In genomic region chr10:110871236-110872084, GRCh38 we compare ENCODE assay signal across 8 cellular contexts. TPM values are rescaled to one million over a fixed set of nuclear protein-coding genes. Genes with fewer than 3 reads are reported as not detected.
DNase-seq lines count a peak whose midpoint lies in the region; ATAC-seq, FAIRE-seq and TF ChIP-seq lines count a peak whose summit lies in the region.

Gene PDCD4, plus strand, starts transcription at chr10:110871928. Its CDS starts 4,100 bp downstream, at chr10:110876028.

- peak within 1 kb of the TSS; percentile 93 to 99 (median 96) for H3K27ac ChIP-seq in heart left ventricle
- H3K27ac ChIP-seq in upper lobe of left lung = peak within 1 kb of the TSS; percentile 92 to 100 (median 98)

- H3K9me3 ChIP-seq in heart left ventricle (no peaks in the 10 kb centered on the region), upper lobe of left lung (no peaks in the 10 kb centered on the region)

- peak; percentile 97 for FAIRE-seq in GM12891 (lab: Jason Lieb, UNC)

- H3K4me3 ChIP-seq in heart left ventricle = peak within 1 kb of the TSS; percentile 68 to 100 (median 93)
- peak within 1 kb of the TSS; percentile 66 to 94 (median 86) for H3K4me3 ChIP-seq in upper lobe of left lung

- H3K4me1 ChIP-seq in heart left ventricle (peaks cover 0 to 83% (median 18%) of the 10 kb centered on the region in 12 donors), upper lobe of left lung (peaks cover 18 to 38% (median 19%) of the 10 kb centered on the region in 4 donors)

- TF ChIP-seq CTCF in heart left ventricle (IDR thresholded peaks at IDR 0.05) = no peak
- no peak for TF ChIP-seq CTCF in upper lobe of left lung (IDR thresholded peaks at IDR 0.05)

- H3K27me3 ChIP-seq in heart left ventricle (no peaks in the 10 kb centered on the region), upper lobe of left lung (no peaks in the 10 kb centered on the region)

- DNase-seq in GM12891 (ENCODE audit: insufficient read length, low spot score) (peak; percentile 58), NCI-H1436 treated with DMSO at 0.1 percent for 48 hours (lab: John Stamatoyannopoulos, UW) (peak; percentile 96), amniotic epithelial cell (ENCODE audit: low read depth) (peak; percentile 96), heart left ventricle (peak; percentile 100), posterior cingulate gyrus (peak; percentile 99 to 100 (median 100)), upper lobe of left lung (peak; percentile 99)

- ATAC-seq in HG02840 (IDR thresholded peaks at IDR 0.05; ENCODE audit: low FRiP score, unreplicated experiment) = peak; percentile 72
- ATAC-seq in heart left ventricle = peak; percentile 96 to 97 (median 97)
- peak; percentile 94 to 97 for ATAC-seq in upper lobe of left lung (ENCODE audit: low FRiP score in 2 of 2)

- intact Hi-C loops in T-helper 1 cell treated with Interleukin-12 subunit alpha and Interleukin-12 subunit beta and Interleukin-4 antibody, amounts not matched to agents 30 ng/mL and 1 ng/mL, for 36 hours (cut with micrococcal nuclease) = loop anchor here (1.0 to 5.0 kb wide), 16 partner anchors 7 to 948 kb away; partner anchors contain the start of genes BBIP1, SHOC2, SMC3 and SMNDC1
- intact Hi-C loops in heart left ventricle (cut with DNase I) (loop anchor here in 8 of 10 donors (1.0 to 10.0 kb wide), 11 partner anchors 34 to 367 kb away; partner anchors contain the start of genes BBIP1 (in 1 of the 8) and SHOC2 (in 1 of the 8)), posterior cingulate gyrus (cut with DNase I) (loop anchor here (5.0 kb wide), 3 partner anchors 49 to 124 kb away; no protein-coding TSS in a partner anchor)

- peaks cover 0 to 9% (median 0%) of the 10 kb centered on the region in 9 donors for H3K36me3 ChIP-seq in heart left ventricle
- peaks cover 0 to 1% (median 0%) of the 10 kb centered on the region in 4 donors for H3K36me3 ChIP-seq in upper lobe of left lung

- peak; percentile 77 for TF ChIP-seq POLR2A in GM12891 (IDR thresholded peaks at IDR 0.05; ENCODE audit: low read depth, low read length)
- TF ChIP-seq POLR2A in heart left ventricle (IDR thresholded peaks at IDR 0.05) = peak; percentile 52 to 95
- peak in 3 of 4 donors; percentile 69 to 94 (median 84) for TF ChIP-seq POLR2A in upper lobe of left lung (IDR thresholded peaks at IDR 0.05)

- 2 to 3% (median 3%) methylated on average over 44 to 50 of the region's 50 CpGs for WGBS in heart left ventricle, 4 donors
- WGBS in upper lobe of left lung, 2 donors = 3 to 4% methylated on average over 40 to 42 of the region's 50 CpGs

- TF ChIP-seq EP300 in upper lobe of left lung (IDR thresholded peaks at IDR 0.05) = no peak

TF ChIP-seq in GM12891, 5 proteins besides CTCF, POLR2A, EP300 and RAD21:
- TF ChIP-seq POLR2AphosphoS5 (IDR thresholded peaks at IDR 0.05; ENCODE audit: low read depth, low read length) (0 out of 2 replicates have a peak, but pooled peaks have one; percentile 64), TAF1 (IDR thresholded peaks at IDR 0.05; ENCODE audit: low read depth, low read length) (peak; percentile 55; the same call in 1 of the 2 replicates), PAX5 (IDR thresholded peaks at IDR 0.05; ENCODE audit: insufficient read depth, low read length, severe bottlenecking) (no peak)

RNA-seq across cellular contexts. Expression of gene PDCD4, which starts in this region (rescaled TPM):
- polyA plus RNA-seq in GM12891 (2012; ENCODE audit: low read depth, missing spikeins) = 287 TPM
- 71.4 and 89.9 TPM in 2 replicates for total RNA-seq in T-helper 1 cell treated with Interleukin-12 subunit alpha and Interleukin-12 subunit beta and Interleukin-4 antibody, amounts not matched to agents 30 ng/mL and 1 ng/mL, for 36 hours
- total RNA-seq in heart left ventricle = 10 to 100 TPM; 21.7 to 73.2 (median 44.1) TPM
- 10 to 100 TPM; 18.2 to 30.1 TPM for polyA plus RNA-seq in heart left ventricle
- 100 to 1,000 TPM in 1 of 6 donors, 10 to 100 TPM in 5; 38.0 to 129 (median 57.1) TPM for total RNA-seq in upper lobe of left lung

Comparison
In these comparisons a context has a peak if more than half of its experiments do, and no peak if none do; other contexts are left out.
1. Peak in every context shown above with its lines: DNase-seq, ATAC-seq, H3K4me3 ChIP-seq and H3K27ac ChIP-seq.